Comparison of ENCODE assay signal across 8 cellular contexts in the genomic region with DNA sequence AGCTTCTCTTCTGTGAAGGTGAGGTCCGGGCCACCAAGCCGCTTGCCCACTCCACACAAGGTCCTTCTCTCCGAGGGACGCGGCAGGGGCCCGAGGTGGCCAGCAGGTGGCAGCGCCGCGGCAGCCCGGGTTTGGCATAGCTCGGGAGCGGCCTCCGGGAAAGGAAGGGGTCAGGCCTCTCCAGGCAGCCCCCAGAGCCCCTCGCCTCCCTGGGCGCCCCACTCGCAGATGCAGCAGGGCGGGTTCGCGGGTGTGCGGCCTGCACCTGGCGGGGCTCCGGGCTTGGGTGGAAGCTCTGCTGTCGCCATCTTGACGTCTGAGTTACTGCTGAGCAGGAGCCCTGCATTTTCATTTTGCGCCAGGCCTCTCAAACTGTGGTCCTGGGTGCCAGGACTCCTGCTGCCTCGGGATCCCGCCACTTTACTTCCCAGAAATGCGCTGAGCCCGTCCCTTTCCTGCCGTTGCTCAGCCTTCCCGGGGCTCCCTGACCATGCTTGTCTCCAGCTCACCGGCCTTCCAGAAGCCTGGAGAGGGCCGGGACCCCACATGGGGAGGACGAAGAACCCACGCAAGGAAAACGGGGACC. TPM values are rescaled to one million over a fixed set of nuclear protein-coding genes. Genes with fewer than 3 reads are reported as not detected.
A peak's percentile ranks its signal among the peaks of the same experiment; 100 is the strongest.
DNase-seq lines count a peak whose midpoint lies in the region; ATAC-seq, FAIRE-seq and TF ChIP-seq lines count a peak whose summit lies in the region.

No MANE protein-coding gene starts in this region.

- H4K20me1 ChIP-seq in DOHH2 (ENCODE audit: control insufficient read depth, insufficient read depth, low read depth, low read length): no peaks in the 10 kb centered on the region

- peak; percentile 76 for ATAC-seq in memory B cell (ENCODE audit: low read depth)

- H3K36me3 Mint-ChIP-seq in memory B cell: no peaks in the 10 kb centered on the region

- peaks cover 19% of the 10 kb centered on the region for H3K79me2 ChIP-seq in DOHH2 (ENCODE audit: control insufficient read depth, low read length)

- peak overlapping the region; percentile 75 for H3K4me2 ChIP-seq in DOHH2 (ENCODE audit: low read length)

- peaks cover 3% of the 10 kb centered on the region for H3K4me1 Mint-ChIP-seq in memory B cell

- peak overlapping the region; percentile 84 for H3K4me3 Mint-ChIP-seq in memory B cell

- no peaks in the 10 kb centered on the region for H3K27me3 ChIP-seq in DOHH2 (ENCODE audit: control insufficient read depth, low read length)

- FAIRE-seq in H54 (lab: Jason Lieb, UNC): no peak

- H3K9me3 Mint-ChIP-seq in memory B cell: no peaks in the 10 kb centered on the region

- no peaks in the 10 kb centered on the region for H3K9me3 ChIP-seq in DOHH2 (ENCODE audit: control insufficient read depth, insufficient read depth, low read length)

- H3K27ac Mint-ChIP-seq in memory B cell: peak overlapping the region; percentile 93

- H3K36me3 ChIP-seq in DOHH2 (ENCODE audit: control insufficient read depth, low read length): no peaks in the 10 kb centered on the region

- H3K4me3 ChIP-seq in DOHH2 (ENCODE audit: low read length): peak overlapping the region; percentile 71

- DNase-seq in H54 (ENCODE audit: insufficient read length, low spot score) (peak; percentile 68), NCI-H226 (peak; percentile 41), dermis microvascular lymphatic vessel endothelial cell (ENCODE audit: low read depth in 2 of 2) (peak; percentile 14 to 66), memory B cell (ENCODE audit: low spot score in 2 of 2) (peak; percentile 64 to 74), NCI-H2227 (lab: John Stamatoyannopoulos, UW; ENCODE audit: unreplicated experiment) (no peak)
- peak; percentile 82 to 83 for DNase-seq in activated CD4-positive, alpha-beta T cell treated with anti-CD3 and anti-CD28 coated beads, Interleukin-2, amount 50 U/mL, for 48 hours
- DNase-seq in stimulated activated CD8-positive, alpha-beta memory T cell treated with anti-CD3 and anti-CD28 coated beads, Interleukin-12 subunit alpha, Interleukin-12 subunit beta, amount 100 ng/mL, for 24 hours (ENCODE audit: extremely low read depth): peak; percentile 61

- no peaks in the 10 kb centered on the region for H3K9me2 ChIP-seq in DOHH2 (replicated peaks; ENCODE audit: control insufficient read depth, low read length)

- 0 out of 2 replicates have a peak, but pooled peaks cover 2% of the 10 kb centered on the region for H3F3A ChIP-seq in DOHH2 (ENCODE audit: control insufficient read depth, insufficient read depth)

- no peak for TF ChIP-seq POLR2A in H54 (IDR thresholded peaks at IDR 0.05; ENCODE audit: low read depth, low read length)

- peak; percentile 84 for TF ChIP-seq CTCF in DOHH2 (IDR thresholded peaks at IDR 0.05; ENCODE audit: low read depth, low read length, poor library complexity, severe bottlenecking)

- peak overlapping the region; percentile 60 for H3K27ac ChIP-seq in DOHH2 (ENCODE audit: low read depth, low read length)

- peaks cover 26% of the 10 kb centered on the region for H3K4me1 ChIP-seq in DOHH2 (ENCODE audit: control insufficient read depth, low read length)

- peaks cover 3% of the 10 kb centered on the region for H3K27me3 Mint-ChIP-seq in memory B cell

RNA-seq across cellular contexts. Expression of a gene that starts 18.6 kb away (rescaled TPM):
- 107 and 139 TPM in 2 replicates for total RNA-seq in dermis microvascular lymphatic vessel endothelial cell

RNA-seq across cellular contexts. Expression of a gene that starts 47.3 kb away (rescaled TPM):
- total RNA-seq in dermis microvascular lymphatic vessel endothelial cell: not detected in 2 replicates
